In the genomic region with DNA sequence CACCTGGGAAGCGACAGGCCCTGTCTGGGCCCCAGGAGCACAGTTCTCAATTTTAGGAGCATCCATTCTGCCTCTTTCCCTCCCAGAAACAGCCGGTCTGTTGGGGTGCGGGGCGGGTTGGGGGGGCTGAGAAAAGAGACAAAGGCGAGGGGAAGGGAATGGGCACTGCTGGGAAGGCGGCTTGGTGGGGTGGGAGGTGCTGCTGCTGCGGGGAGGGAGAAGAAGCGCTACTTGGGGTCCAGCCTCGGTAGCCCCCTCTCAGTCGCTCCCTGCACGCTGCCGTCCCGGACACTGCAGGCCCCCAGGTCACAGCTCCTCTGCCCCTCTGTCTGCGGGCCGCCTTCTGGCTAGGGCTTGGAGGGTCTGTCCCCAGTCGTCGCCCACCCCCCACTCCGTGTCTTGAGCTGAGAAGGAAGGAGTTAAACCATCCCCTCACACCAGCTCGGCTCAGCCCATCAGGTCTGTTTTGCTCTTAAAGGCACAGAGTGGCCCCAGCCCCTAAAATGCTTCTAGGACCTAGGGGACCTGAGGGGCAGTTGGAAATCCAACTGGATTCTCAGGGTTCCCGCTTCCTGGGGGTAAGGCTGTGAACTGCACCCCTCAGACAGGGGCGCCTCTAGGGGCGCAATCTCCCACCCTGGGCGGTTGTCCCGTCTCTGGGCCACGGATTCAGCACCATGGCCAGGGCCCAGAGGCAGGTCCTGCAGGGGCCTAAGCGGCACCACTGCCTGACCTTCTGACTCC, we compare ENCODE assay signal across 8 cellular contexts. TPM values are rescaled to one million over a fixed set of nuclear protein-coding genes. Genes with fewer than 3 reads are reported as not detected.
DNase-seq lines count a peak whose midpoint lies in the region; ATAC-seq and TF ChIP-seq lines count a peak whose summit lies in the region.

No MANE protein-coding gene starts in this region.

- DNase-seq in AG10803 (ENCODE audit: low read depth) = peak; percentile 5
- DNase-seq in HPDE6-E6E7 (ENCODE audit: extremely low spot score) = peak; percentile 54
- peak; percentile 22 for DNase-seq in activated CD8-positive, alpha-beta memory T cell treated with anti-CD3 and anti-CD28 coated beads, Interleukin-2, amount 50 U/mL, for 4 hours
- DNase-seq in left ventricle myocardium superior = peak; percentile 72
- DNase-seq in stimulated activated CD4-positive, alpha-beta T cell treated with anti-CD3 and anti-CD28 coated beads, Interleukin-15, amount 100 ng/mL, for 24 hours = peak; percentile 44
- DNase-seq in NCI-H1694 (lab: John Stamatoyannopoulos, UW) = no peak
- DNase-seq in DMS79 treated with DMSO at 0.1 percent for 48 hours (lab: John Stamatoyannopoulos, UW) = no peak

- peak; percentile 38 for TF ChIP-seq CTCF in AG10803 (conservative IDR thresholded peaks at IDR 0.05; ENCODE audit: low read length)

- ATAC-seq in left ventricle myocardium superior (peak; percentile 88), HG03280 (IDR thresholded peaks at IDR 0.05; ENCODE audit: unreplicated experiment) (no peak)

- no peak overlapping the region for H3K4me3 ChIP-seq in AG10803 (ENCODE audit: low read length)

- intact Hi-C loops in left ventricle myocardium superior (cut with micrococcal nuclease) = no loop called here

RNA-seq across cellular contexts. Expression of a gene that starts 0.7 kb away (rescaled TPM):
- 0.42 TPM for total RNA-seq in left ventricle myocardium superior

RNA-seq across cellular contexts. Expression of a gene that starts 37.3 kb away (rescaled TPM):
- total RNA-seq in left ventricle myocardium superior = 35.2 TPM

Comparison
In these comparisons a context has a peak if more than half of its experiments do, and no peak if none do; other contexts are left out.
1. DNase-seq: peak in AG10803 (single experiment), HPDE6-E6E7 (single experiment), activated CD8-positive, alpha-beta memory T cell treated with anti-CD3 and anti-CD28 coated beads, Interleukin-2, amount 50 U/mL, for 4 hours (single experiment), left ventricle myocardium superior (single experiment) and stimulated activated CD4-positive, alpha-beta T cell treated with anti-CD3 and anti-CD28 coated beads, Interleukin-15, amount 100 ng/mL, for 24 hours (single experiment); none in NCI-H1694 (single experiment) and DMS79 treated with DMSO at 0.1 percent for 48 hours (single experiment).